1 cellular context compared by ENCODE assay signal in the genomic region with DNA sequence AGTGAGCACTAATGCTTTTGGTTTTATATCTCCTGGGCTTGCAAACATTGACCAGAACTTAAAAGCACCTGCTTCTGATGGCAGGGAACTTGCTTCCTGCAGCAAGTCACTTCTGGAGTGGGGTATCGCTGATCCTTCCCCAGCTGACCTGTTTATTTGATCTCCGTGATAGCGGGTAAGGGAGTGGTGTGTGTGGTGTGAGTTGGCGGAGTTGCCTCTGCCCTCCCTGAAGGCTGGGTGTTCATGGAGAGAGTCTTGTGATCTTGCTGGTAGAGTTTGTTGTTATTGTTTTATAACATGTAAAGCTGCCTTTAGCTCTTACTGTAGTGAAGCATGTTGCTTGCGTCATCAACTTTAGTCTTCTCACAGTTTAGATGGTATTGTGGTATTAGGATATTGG.
TF ChIP-seq lines count a peak whose summit lies in the region.

No MANE protein-coding gene starts in this region.

TF ChIP-seq in HEK293, 187 proteins besides CTCF, POLR2A, EP300 and RAD21 (continued from another document):
- TF ChIP-seq, protein P1, sequence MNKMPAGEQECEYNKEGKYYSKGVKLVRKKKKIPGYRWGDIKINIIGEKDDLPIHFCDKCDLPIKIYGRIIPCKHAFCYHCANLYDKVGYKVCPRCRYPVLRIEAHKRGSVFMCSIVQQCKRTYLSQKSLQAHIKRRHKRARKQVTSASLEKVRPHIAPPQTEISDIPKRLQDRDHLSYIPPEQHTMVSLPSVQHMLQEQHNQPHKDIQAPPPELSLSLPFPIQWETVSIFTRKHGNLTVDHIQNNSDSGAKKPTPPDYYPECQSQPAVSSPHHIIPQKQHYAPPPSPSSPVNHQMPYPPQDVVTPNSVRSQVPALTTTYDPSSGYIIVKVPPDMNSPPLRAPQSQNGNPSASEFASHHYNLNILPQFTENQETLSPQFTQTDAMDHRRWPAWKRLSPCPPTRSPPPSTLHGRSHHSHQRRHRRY (tag by site-specific recombination; IDR thresholded peaks at IDR 0.05), result no peak
TF ChIP-seq in HEK293: peak in this region for 2.
